Comparison of ENCODE assay signal across 7 cellular contexts in the genomic region with DNA sequence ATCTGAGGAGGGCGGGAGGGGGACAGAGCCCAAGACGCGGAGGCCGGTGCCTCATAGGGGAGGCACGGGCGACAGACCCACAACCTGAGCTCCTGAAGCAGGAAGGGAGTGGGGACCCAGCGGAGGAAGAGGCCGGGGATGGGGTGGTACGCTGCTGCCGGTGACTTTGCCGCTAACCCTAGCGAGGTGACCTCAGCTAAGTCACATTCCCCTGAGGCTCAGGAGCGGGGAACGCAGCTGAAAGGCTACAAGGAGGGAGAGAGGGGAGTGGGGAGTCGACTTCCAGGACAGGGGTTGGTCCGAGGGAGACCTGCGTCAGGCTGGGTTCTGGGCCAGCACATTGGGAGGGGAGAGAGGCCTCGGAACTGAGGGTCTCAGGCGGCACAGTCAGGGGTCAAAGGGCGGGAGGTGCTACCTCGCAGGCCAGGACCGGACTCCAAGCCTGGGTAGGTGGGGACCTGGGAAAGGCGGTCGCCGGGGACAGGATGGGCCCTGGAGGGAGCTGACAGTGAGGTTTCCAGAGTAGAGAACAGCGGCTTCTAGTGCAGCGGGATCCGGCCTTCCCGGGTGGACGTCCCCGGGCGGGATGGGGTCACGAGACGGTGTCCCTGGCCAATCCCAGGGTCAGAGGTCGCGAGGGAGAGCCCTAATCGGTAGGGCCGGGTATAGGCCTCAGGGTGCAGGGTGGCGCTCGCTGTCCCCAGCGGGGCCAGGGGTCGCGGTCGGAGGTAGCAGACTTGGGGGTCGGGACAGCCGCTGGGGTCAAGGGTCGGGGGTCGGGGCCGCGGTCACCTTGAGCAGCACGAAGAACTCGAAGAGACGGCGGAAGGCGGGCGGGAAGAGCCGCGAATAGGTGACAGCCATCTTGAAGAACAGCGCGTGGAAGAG. TPM values are rescaled to one million over a fixed set of nuclear protein-coding genes. Genes with fewer than 3 reads are reported as not detected.
A peak's percentile ranks its signal among the peaks of the same experiment; 100 is the strongest.
DNase-seq lines count a peak whose midpoint lies in the region; ATAC-seq, FAIRE-seq and TF ChIP-seq lines count a peak whose summit lies in the region.
"Had no signal": no experiment of that assay in that cellular context is flagged by ENCODE, and none has a peak within 500 bp of the region (broad histone marks: within the 10 kb centered on the region; RNA-seq: fewer than 3 reads in every experiment).

No MANE protein-coding gene starts in this region.

- no peak for ATAC-seq in HG03097 (IDR thresholded peaks at IDR 0.05; ENCODE audit: low FRiP score, unreplicated experiment)

- TF ChIP-seq CTCF in WI38 (IDR thresholded peaks at IDR 0.05; ENCODE audit: low read depth, low read length) (no peak), kidney (IDR thresholded peaks at IDR 0.05; ENCODE audit: borderline replicate concordance, extremely low read depth, insufficient read depth) (no peak)

- no peak for FAIRE-seq in kidney (lab: Jason Lieb, UNC)

- H3K9me3 ChIP-seq in ES-I3 (ENCODE audit: control insufficient read depth, insufficient read depth, low read length) (no peaks in the 10 kb centered on the region), kidney (ENCODE audit: control insufficient read depth in 1 of 2, low read length in 2 of 2) (no peaks in the 10 kb centered on the region)

- H3K9ac ChIP-seq in ES-I3 (ENCODE audit: low read depth, low read length), result peak overlapping the region; percentile 92
- peak overlapping the region; percentile 78 to 84 for H3K9ac ChIP-seq in kidney (ENCODE audit: low read length in 2 of 2)

- H3K36me3 ChIP-seq in ES-I3 (ENCODE audit: insufficient read depth, low read length) (no peaks in the 10 kb centered on the region), kidney (ENCODE audit: control insufficient read depth in 1 of 2, insufficient read depth in 2 of 2, low read length in 2 of 2) (no peaks in the 10 kb centered on the region)

- peak; percentile 91 for DNase-seq in kidney
- no peak for DNase-seq in NK-92 treated with Interleukin-12 subunit alpha and Interleukin-12 subunit beta, amount 100 ng/mL, for 24 hours (lab: John Stamatoyannopoulos, UW)
- no peak for DNase-seq in midbrain (lab: John Stamatoyannopoulos, UW)

- intact Hi-C loops in kidney (cut with DNase I), result no loop called here

- peak overlapping the region; percentile 88 for H3K4me3 ChIP-seq in WI38 (ENCODE audit: low read depth, low read length)
- peak overlapping the region; percentile 80 to 84 for H3K4me3 ChIP-seq in kidney (ENCODE audit: low read length in 2 of 2)

- peak overlapping the region; percentile 51 to 98 for H3K27ac ChIP-seq in kidney (ENCODE audit: low read depth in 2 of 2, low read length in 2 of 2)

- H3K4me1 ChIP-seq in ES-I3 (ENCODE audit: insufficient read depth, low read length), result peaks cover 22% of the 10 kb centered on the region
- peaks cover 8 to 46% of the 10 kb centered on the region in 2 donors for H3K4me1 ChIP-seq in kidney (ENCODE audit: control insufficient read depth in 1 of 2, insufficient read depth in 1 of 2, low read depth in 1 of 2, low read length in 2 of 2)

RNA-seq across cellular contexts. Expression of a gene that starts 0.7 kb away (rescaled TPM):
- 180 TPM for total RNA-seq in kidney
- polyA plus RNA-seq in kidney (ENCODE audit: insufficient read depth, low read depth, low replicate concordance), result 129 TPM

RNA-seq across cellular contexts. Expression of a gene that starts 1.1 kb away (rescaled TPM):
- not detected for total RNA-seq in kidney
- not detected for polyA plus RNA-seq in kidney (ENCODE audit: insufficient read depth, low read depth, low replicate concordance)
- total RNA-seq: temporal lobe had no signal

RNA-seq across cellular contexts. Expression of a gene that starts 6.2 kb away (rescaled TPM):
- total RNA-seq in kidney, result 131 TPM
- polyA plus RNA-seq in kidney (ENCODE audit: insufficient read depth, low read depth, low replicate concordance), result 64.1 TPM

RNA-seq across cellular contexts. Expression of a gene that starts 19.7 kb away (rescaled TPM):
- total RNA-seq in kidney, result 20.4 TPM
- polyA plus RNA-seq in kidney (ENCODE audit: insufficient read depth, low read depth, low replicate concordance), result 11.7 TPM

RNA-seq across cellular contexts. Expression of a gene that starts 20.0 kb away (rescaled TPM):
- 0.44 TPM for total RNA-seq in kidney
- 0.15 TPM for polyA plus RNA-seq in kidney (ENCODE audit: insufficient read depth, low read depth, low replicate concordance)
